In the genomic region with DNA sequence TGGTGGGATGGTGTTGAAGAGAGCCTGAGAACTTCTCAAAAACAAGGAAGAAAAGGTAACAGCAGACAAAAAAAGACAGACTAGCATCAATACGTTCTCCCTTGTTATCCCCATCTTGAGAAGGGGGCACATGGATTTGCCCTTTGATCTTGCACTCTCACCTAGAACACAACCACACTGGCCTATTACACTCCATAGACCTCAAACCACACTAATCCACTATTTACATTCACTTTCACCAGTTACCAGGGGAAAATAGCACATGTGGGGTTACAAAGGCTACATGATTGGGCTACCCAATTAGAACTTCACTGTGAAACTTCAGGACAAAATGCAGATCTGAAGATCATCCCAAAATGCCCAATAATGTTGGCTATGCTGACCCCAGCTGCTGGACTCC, we compare ENCODE assay signal across 31 cellular contexts.
"Had no signal": no experiment of that assay in that cellular context is flagged by ENCODE, and none has a peak within 500 bp of the region (broad histone marks: within the 10 kb centered on the region; RNA-seq: fewer than 3 reads in every experiment).

No MANE protein-coding gene starts in this region.

- H3K27ac Mint-ChIP-seq: naive thymus-derived CD8-positive, alpha-beta T cell; natural killer cell treated with Interleukin-12 subunit alpha and Interleukin-12 subunit beta and Interleukin-15 and Interleukin-18, amount 100 ng/mL, for 72 hours; nephron progenitor cell; progenitor cell of endocrine pancreas; stimulated activated naive B cell treated with anti-CD40 and anti-IgM and Interleukin-4, amounts not matched to agents 10 μg/mL and 1 μg/mL and 100 μg/mL, for 72 hours; stimulated activated naive CD8-positive, alpha-beta T cell treated with anti-CD3 and anti-CD28 coated beads, Interleukin-15, Interleukin-2, amounts not matched to agents 100 ng/mL and 50 ng/mL, for 24 hours had no signal

- H3K9me3 Mint-ChIP-seq: naive thymus-derived CD8-positive, alpha-beta T cell; natural killer cell treated with Interleukin-12 subunit alpha and Interleukin-12 subunit beta and Interleukin-15 and Interleukin-18, amount 100 ng/mL, for 72 hours; nephron progenitor cell; neural crest cell; stimulated activated naive B cell treated with anti-CD40 and anti-IgM and Interleukin-4, amounts not matched to agents 10 μg/mL and 1 μg/mL and 100 μg/mL, for 72 hours; stimulated activated naive CD8-positive, alpha-beta T cell treated with anti-CD3 and anti-CD28 coated beads, Interleukin-15, Interleukin-2, amounts not matched to agents 100 ng/mL and 50 ng/mL, for 24 hours had no signal

- H3K79me2 ChIP-seq: parathyroid adenoma had no signal

- H3K4me1 Mint-ChIP-seq: naive thymus-derived CD8-positive, alpha-beta T cell; nephron progenitor cell; neural crest cell; stimulated activated naive B cell treated with anti-CD40 and anti-IgM and Interleukin-4, amounts not matched to agents 10 μg/mL and 1 μg/mL and 100 μg/mL, for 72 hours had no signal

- H3K27me3 Mint-ChIP-seq: progenitor cell of endocrine pancreas had no signal

- H3K4me3 ChIP-seq: psoas muscle, skin epidermis, smooth muscle cell, spleen, stomach, thoracic aorta, thyroid gland, tibial nerve, upper lobe of left lung, vagina had no signal

- H3K36me3 Mint-ChIP-seq: naive thymus-derived CD8-positive, alpha-beta T cell; natural killer cell treated with Interleukin-12 subunit alpha and Interleukin-12 subunit beta and Interleukin-15 and Interleukin-18, amount 100 ng/mL, for 72 hours; stimulated activated naive B cell treated with anti-CD40 and anti-IgM and Interleukin-4, amounts not matched to agents 10 μg/mL and 1 μg/mL and 100 μg/mL, for 72 hours had no signal

- ATAC-seq: naive thymus-derived CD8-positive, alpha-beta T cell; natural killer cell treated with Interleukin-12 subunit alpha and Interleukin-12 subunit beta and Interleukin-15 and Interleukin-18, amount 100 ng/mL, for 72 hours; psoas muscle; right cardiac atrium; sciatic nerve; stimulated activated naive B cell treated with anti-CD40 and anti-IgM and Interleukin-4, amounts not matched to agents 10 μg/mL and 1 μg/mL and 100 μg/mL, for 72 hours had no signal

- DNase-seq: naive thymus-derived CD8-positive, alpha-beta T cell; nephron progenitor cell; nucleus accumbens; posterior cingulate gyrus; psoas muscle; right cardiac atrium; spleen; stimulated activated CD4-positive, alpha-beta T cell treated with anti-CD3 and anti-CD28 coated beads, Interleukin-12 subunit alpha, Interleukin-12 subunit beta, amount 100 ng/mL, for 4 hours; stimulated activated CD4-positive, alpha-beta T cell treated with anti-CD3 and anti-CD28 coated beads, Interleukin-1b, Interleukin-23, amount 100 ng/mL, for 48 hours; stimulated activated CD4-positive, alpha-beta T cell treated with anti-CD3 and anti-CD28 coated beads, Interleukin-4, amount 100 ng/mL, for 1 hour; stimulated activated CD4-positive, alpha-beta T cell treated with anti-CD3 and anti-CD28 coated beads, Interleukin-4, amount 100 ng/mL, for 4 hours; stimulated activated CD8-positive, alpha-beta memory T cell treated with anti-CD3 and anti-CD28 coated beads, Interleukin-4, amount 100 ng/mL, for 48 hours; stimulated activated naive B cell treated with anti-CD40 and anti-IgM and Interleukin-4, amounts not matched to agents 10 μg/mL and 1 μg/mL and 100 μg/mL, for 72 hours; stimulated activated naive CD4-positive, alpha-beta T cell treated with Interleukin-2 at 50 U/mL for 16 hours; stomach; thyroid gland; trophoblast cell; upper lobe of left lung had no signal

- H3K27ac ChIP-seq: neutrophil, parathyroid adenoma, psoas muscle, skin epidermis, spleen, stomach, thoracic aorta, thyroid gland, tibial nerve, upper lobe of left lung, vagina had no signal

- H3K4me3 Mint-ChIP-seq: naive thymus-derived CD8-positive, alpha-beta T cell; natural killer cell treated with Interleukin-12 subunit alpha and Interleukin-12 subunit beta and Interleukin-15 and Interleukin-18, amount 100 ng/mL, for 72 hours; nephron progenitor cell; neural crest cell; stimulated activated naive B cell treated with anti-CD40 and anti-IgM and Interleukin-4, amounts not matched to agents 10 μg/mL and 1 μg/mL and 100 μg/mL, for 72 hours; stimulated activated naive CD8-positive, alpha-beta T cell treated with anti-CD3 and anti-CD28 coated beads, Interleukin-15, Interleukin-2, amounts not matched to agents 100 ng/mL and 50 ng/mL, for 24 hours had no signal

- H3K4me2 ChIP-seq: smooth muscle cell had no signal

- H3K9ac ChIP-seq: parathyroid adenoma had no signal

- H3K27me3 ChIP-seq: neutrophil, spleen, stomach, thyroid gland, tibial nerve, upper lobe of left lung, vagina had no signal

- H3K36me3 ChIP-seq: neutrophil, spleen, stomach, thoracic aorta, thyroid gland, tibial nerve, upper lobe of left lung, vagina had no signal

- H2AFZ ChIP-seq: parathyroid adenoma had no signal

- FAIRE-seq: urothelium cell line had no signal

- H3K4me1 ChIP-seq: psoas muscle, spleen, thyroid gland had no signal

- H3K9me3 ChIP-seq: neutrophil, psoas muscle, spleen, stomach, thoracic aorta, thyroid gland, tibial nerve, upper lobe of left lung, vagina had no signal
